ENCODE assay signal across 1 cellular context in genomic region chr9:122121931-122122330, GRCh38.
TF ChIP-seq lines count a peak whose summit lies in the region.

No MANE protein-coding gene starts in this region.

TF ChIP-seq in K562, 482 proteins besides CTCF, POLR2A, EP300 and RAD21:
- TF ChIP-seq EGR1 (conservative IDR thresholded peaks at IDR 0.05) (no peak), ZFP36 (IDR thresholded peaks at IDR 0.05; ENCODE audit: low read depth, low read length, partially characterized antibody) (peak; percentile 45)
